In the genomic region with DNA sequence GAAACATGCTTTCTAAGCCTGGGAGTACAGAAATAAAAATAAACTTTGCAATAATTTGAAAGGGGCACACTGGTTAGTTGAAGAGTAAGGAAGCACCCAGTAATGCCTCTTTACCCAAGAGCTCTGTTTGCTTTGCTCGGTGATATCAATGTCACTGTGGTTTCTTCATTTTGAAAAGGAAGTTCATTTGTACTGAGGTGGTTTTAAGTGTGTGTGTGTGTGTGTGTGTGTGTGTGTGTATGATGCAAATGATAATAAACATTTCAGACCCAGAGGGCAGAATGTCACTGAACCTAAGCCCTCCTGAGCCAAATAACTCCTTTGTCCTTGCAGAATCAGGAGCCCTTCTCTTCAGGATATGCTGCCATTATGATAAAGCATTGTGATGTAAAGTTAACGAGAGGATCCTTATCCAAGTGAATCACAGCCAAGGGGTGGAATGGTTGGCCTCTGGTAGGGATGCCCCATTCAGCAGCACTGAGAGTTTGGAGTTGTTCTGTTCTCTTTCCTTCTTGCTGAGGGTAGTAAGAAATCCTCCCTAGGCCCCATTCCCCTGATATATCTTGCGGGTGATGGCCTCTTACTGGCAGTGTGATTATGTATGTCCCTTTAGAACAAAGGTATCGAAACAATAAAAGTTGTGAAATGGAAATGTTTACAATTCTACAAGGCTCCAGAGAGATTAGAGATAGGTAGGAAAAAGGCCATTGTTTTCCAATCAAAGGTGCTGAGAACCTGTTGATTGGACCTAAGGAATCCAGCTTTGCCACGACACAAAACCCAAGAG, we compare ENCODE assay signal across 10 cellular contexts. TPM values are rescaled to one million over a fixed set of nuclear protein-coding genes. Genes with fewer than 3 reads are reported as not detected.
DNase-seq lines count a peak whose midpoint lies in the region; ATAC-seq and TF ChIP-seq lines count a peak whose summit lies in the region.
"Had no signal": no experiment of that assay in that cellular context is flagged by ENCODE, and none has a peak within 500 bp of the region (broad histone marks: within the 10 kb centered on the region; RNA-seq: fewer than 3 reads in every experiment).

No MANE protein-coding gene starts in this region.

- TF ChIP-seq CTCF in Calu3 (IDR thresholded peaks at IDR 0.05; ENCODE audit: unreplicated experiment) (no peak), psoas muscle (IDR thresholded peaks at IDR 0.05) (no peak)

- no peak for DNase-seq in Calu3
- peak; percentile 41 for DNase-seq in HT-29 (ENCODE audit: low spot score)
- DNase-seq in T-helper 2 cell = peak in 3 of 5 experiments; percentile 15 to 92 (median 74)
- DNase-seq in kidney tubule cell (ENCODE audit: low spot score) = peak; percentile 16
- no peak for DNase-seq in psoas muscle
- DNase-seq: left cardiac atrium; stimulated activated CD4-positive, alpha-beta T cell treated with anti-CD3 and anti-CD28 coated beads, Interleukin-12 subunit alpha, Interleukin-12 subunit beta, amount 100 ng/mL, for 4 hours; WERI-Rb-1 had no signal

- peak overlapping the region; percentile 45 for H3K27ac Mint-ChIP-seq in Calu3 (ENCODE audit: unreplicated experiment)

- peaks cover 41% of the 10 kb centered on the region for H3K36me3 Mint-ChIP-seq in Calu3 (ENCODE audit: insufficient read depth, unreplicated experiment)

- intact Hi-C loops in Calu3 (cut with micrococcal nuclease; ENCODE audit: unreplicated experiment) (no loop called here), psoas muscle (cut with DNase I) (no loop called here)

- peaks cover 65% of the 10 kb centered on the region for H3K4me1 ChIP-seq in psoas muscle

- H3K27me3 Mint-ChIP-seq in Calu3 (ENCODE audit: unreplicated experiment) = no peaks in the 10 kb centered on the region

- BruUV-seq in Calu3 (replicated peaks; lab: Mats Ljungman, UMichigan) = no TSS peak

- 74 to 79% (median 78%) methylated on average over 5 of the region's 5 CpGs for WGBS in psoas muscle, 3 donors

- CTCF ChIA-PET in Calu3 (lab: Charles Lee) = interaction anchor here (0.6 to 2.4 kb wide), 2 partner anchors 27 to 207 kb away, joined by 3 to 8 read pairs; no protein-coding TSS in a partner anchor

- H3K4me3 Mint-ChIP-seq in Calu3 (ENCODE audit: low read depth, unreplicated experiment) = no peak overlapping the region

- no peaks in the 10 kb centered on the region for H3K36me3 ChIP-seq in psoas muscle (ENCODE audit: insufficient read depth in 1 of 2, low read depth in 1 of 2)
- H3K36me3 ChIP-seq: WERI-Rb-1 had no signal

- H3K27me3 ChIP-seq in psoas muscle (ENCODE audit: insufficient read depth in 3 of 3, low read length in 2 of 3) = no peaks in the 10 kb centered on the region

- H3K9me3 Mint-ChIP-seq in Calu3 (ENCODE audit: low read depth, unreplicated experiment) = no peaks in the 10 kb centered on the region

- ATAC-seq in GM21737 (IDR thresholded peaks at IDR 0.05; ENCODE audit: unreplicated experiment) (no peak), psoas muscle (no peak), GM19035 (IDR thresholded peaks at IDR 0.05; ENCODE audit: unreplicated experiment) (no peak)
- ATAC-seq: left cardiac atrium had no signal

- no peaks in the 10 kb centered on the region for H3K9me3 ChIP-seq in psoas muscle

- H3K4me1 Mint-ChIP-seq in Calu3 (ENCODE audit: low read depth, unreplicated experiment) = peaks cover 44% of the 10 kb centered on the region

- H3K27ac ChIP-seq in psoas muscle = no peak overlapping the region
- H3K27ac ChIP-seq: WERI-Rb-1 had no signal

- H3K4me3 ChIP-seq in psoas muscle = no peak overlapping the region

RNA-seq across cellular contexts. Expression of a gene that starts 7.6 kb away (rescaled TPM):
- 242 and 270 TPM in 2 replicates for total RNA-seq in Calu3 (2022)
- total RNA-seq in HT-29 (2014; rRNA removed; shearing (Covaris generic)) = 147 and 155 TPM in 2 replicates
- total RNA-seq in psoas muscle = 10 to 100 TPM; 25.9 to 46.5 (median 43.8) TPM
- 10 to 100 TPM; 16.4 to 22.3 (median 20.9) TPM for polyA plus RNA-seq in psoas muscle

Comparison
In these comparisons a context has a peak if more than half of its experiments do, and no peak if none do; other contexts are left out.
1. DNase-seq: peak in HT-29 (single experiment), T-helper 2 cell (3 of 5) and kidney tubule cell (single experiment); none in Calu3 (single experiment) and psoas muscle (0 of 2).